In the genomic region with DNA sequence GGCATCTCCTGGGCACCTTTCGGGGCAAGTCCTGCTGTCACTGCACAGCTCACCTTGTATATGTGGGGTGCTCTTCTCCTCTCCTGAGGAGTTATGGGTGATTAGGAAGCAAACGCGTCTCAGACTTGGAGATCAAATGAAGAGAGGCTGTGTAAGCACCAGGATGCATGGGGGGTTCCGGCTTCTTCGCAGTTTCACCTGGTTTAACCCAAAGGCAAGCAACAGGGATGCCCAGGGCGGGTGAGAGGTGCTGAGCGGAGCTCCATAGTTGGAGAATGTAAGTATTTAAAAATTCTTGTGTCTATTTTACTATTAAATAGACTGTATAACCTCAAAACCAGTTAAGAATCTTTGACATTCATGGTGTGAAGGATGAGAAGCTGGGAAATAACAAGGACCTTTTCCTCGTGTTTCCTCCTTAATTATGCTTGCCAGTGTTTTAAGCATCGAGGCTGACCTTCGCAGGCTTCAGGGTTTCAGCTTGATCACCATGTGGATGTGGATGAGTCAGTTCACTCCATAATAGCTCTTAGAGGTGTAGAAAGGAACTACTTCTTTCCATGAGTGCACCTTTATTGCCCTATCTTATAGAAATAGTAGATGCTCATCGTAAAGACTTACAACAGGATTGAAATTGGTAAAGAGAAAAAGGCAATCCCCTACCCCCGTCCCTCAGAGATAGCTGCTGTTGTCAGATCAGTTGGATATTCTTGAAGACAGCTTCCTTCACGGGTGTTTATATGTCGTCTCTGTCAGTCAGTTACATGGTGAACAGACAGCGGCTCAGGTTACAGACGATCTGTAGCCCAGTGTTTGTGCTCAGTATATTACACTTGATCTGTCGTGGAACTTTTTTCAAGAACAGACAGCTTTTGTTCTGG, we compare ENCODE assay signal across 29 cellular contexts.
DNase-seq lines count a peak whose midpoint lies in the region; ATAC-seq and TF ChIP-seq lines count a peak whose summit lies in the region.
"Had no signal": no experiment of that assay in that cellular context is flagged by ENCODE, and none has a peak within 500 bp of the region (broad histone marks: within the 10 kb centered on the region; RNA-seq: fewer than 3 reads in every experiment).

No MANE protein-coding gene starts in this region.

- no peak overlapping the region for H2AFZ ChIP-seq in PC-3 (ENCODE audit: low read length)

- H3K4me1 ChIP-seq in PC-3 (ENCODE audit: insufficient read depth, low read length) (no peaks in the 10 kb centered on the region), psoas muscle (peaks cover 34% of the 10 kb centered on the region)
- H3K4me1 ChIP-seq: breast epithelium, foreskin keratinocyte had no signal

- no peaks in the 10 kb centered on the region for H3F3A ChIP-seq in PC-3 (ENCODE audit: low read length, unreplicated experiment)

- no peaks in the 10 kb centered on the region for H3K9me2 ChIP-seq in PC-3 (replicated peaks; ENCODE audit: low read length)

- no TSS peak for BruUV-seq in PC-3 (replicated peaks; lab: Mats Ljungman, UMichigan)

- H3K4me3 Mint-ChIP-seq in naive thymus-derived CD8-positive, alpha-beta T cell, result no peak overlapping the region
- H3K4me3 Mint-ChIP-seq: CD4-positive, alpha-beta T cell; stimulated activated naive B cell treated with anti-CD40 and anti-IgM and Interleukin-4, amounts not matched to agents 10 μg/mL and 1 μg/mL and 100 μg/mL, for 72 hours had no signal

- H3K4me2 ChIP-seq in PC-3 (ENCODE audit: low read length), result no peak overlapping the region
- H3K4me2 ChIP-seq: KMS-11 had no signal

- H3K27ac ChIP-seq in PC-3 (ENCODE audit: low read length) (no peak overlapping the region), psoas muscle (no peak overlapping the region)
- H3K27ac ChIP-seq: 22Rv1, breast epithelium, coronary artery, esophagus muscularis mucosa, foreskin keratinocyte, KMS-11, Peyer's patch, vagina had no signal

- no peaks in the 10 kb centered on the region for H3K9me3 Mint-ChIP-seq in naive thymus-derived CD8-positive, alpha-beta T cell
- H3K9me3 Mint-ChIP-seq: CD4-positive, alpha-beta T cell; effector memory CD8-positive, alpha-beta T cell; stimulated activated naive B cell treated with anti-CD40 and anti-IgM and Interleukin-4, amounts not matched to agents 10 μg/mL and 1 μg/mL and 100 μg/mL, for 72 hours had no signal

- CTCF ChIA-PET in PC-3 (lab: Charles Lee), result no interaction called here

- peaks cover 97% of the 10 kb centered on the region for H3K79me2 ChIP-seq in PC-3 (ENCODE audit: low read length)

- H3K9ac ChIP-seq in PC-3 (ENCODE audit: low read length), result no peak overlapping the region
- H3K9ac ChIP-seq: KMS-11 had no signal

- intact Hi-C loops in PC-3 (cut with micrococcal nuclease), result no loop called here
- intact Hi-C loops in psoas muscle (cut with DNase I), result no loop called here

- H3K4me3 ChIP-seq in PC-3 (ENCODE audit: low read length) (no peak overlapping the region), psoas muscle (no peak overlapping the region)
- H3K4me3 ChIP-seq: breast epithelium, coronary artery, esophagus muscularis mucosa, Peyer's patch, vagina had no signal

- H3K27ac Mint-ChIP-seq in naive thymus-derived CD8-positive, alpha-beta T cell, result no peak overlapping the region
- H3K27ac Mint-ChIP-seq: CD4-positive, alpha-beta T cell; effector memory CD8-positive, alpha-beta T cell; stimulated activated naive B cell treated with anti-CD40 and anti-IgM and Interleukin-4, amounts not matched to agents 10 μg/mL and 1 μg/mL and 100 μg/mL, for 72 hours had no signal

- POLR2A ChIA-PET in PC-3 (lab: Charles Lee; ENCODE audit: unreplicated experiment), result interaction anchor here (0.7 kb wide), 1 partner anchor 15 kb away, joined by 4 read pairs; no protein-coding TSS in a partner anchor
- POLR2A ChIA-PET in naive thymus-derived CD8-positive, alpha-beta T cell (lab: Charles Lee), result no interaction called here

- no peaks in the 10 kb centered on the region for H3K4me1 Mint-ChIP-seq in naive thymus-derived CD8-positive, alpha-beta T cell
- H3K4me1 Mint-ChIP-seq: stimulated activated naive B cell treated with anti-CD40 and anti-IgM and Interleukin-4, amounts not matched to agents 10 μg/mL and 1 μg/mL and 100 μg/mL, for 72 hours had no signal

- ATAC-seq in PC-3 (peak; percentile 29; the same call in 1 of the 2 replicates), psoas muscle (peak; percentile 52 to 83 (median 72)), GM21528 (IDR thresholded peaks at IDR 0.05; ENCODE audit: low FRiP score, unreplicated experiment) (no peak)
- ATAC-seq in naive thymus-derived CD8-positive, alpha-beta T cell, result no peak
- ATAC-seq: effector memory CD8-positive, alpha-beta T cell; foreskin keratinocyte; left lobe of liver; stimulated activated naive B cell treated with anti-CD40 and anti-IgM and Interleukin-4, amounts not matched to agents 10 μg/mL and 1 μg/mL and 100 μg/mL, for 72 hours had no signal

- H3K9me3 ChIP-seq in PC-3 (ENCODE audit: low read length) (no peaks in the 10 kb centered on the region), psoas muscle (no peaks in the 10 kb centered on the region)
- H3K9me3 ChIP-seq: breast epithelium, esophagus muscularis mucosa, Peyer's patch, vagina had no signal

- peaks cover 7% of the 10 kb centered on the region; the same call in 1 of the 2 replicates for H4K20me1 ChIP-seq in PC-3 (ENCODE audit: low read length)

- DNase-seq in NCI-H2171 treated with DMSO at 0.1 percent for 48 hours (lab: John Stamatoyannopoulos, UW) (peak; percentile 24), NCI-H2171 (lab: John Stamatoyannopoulos, UW) (no peak), PC-3 (no peak), left kidney (ENCODE audit: low read depth, low spot score) (peak; percentile 76), psoas muscle (no peak), hepatic stellate cell (ENCODE audit: low spot score) (no peak)
- no peak for DNase-seq in naive thymus-derived CD8-positive, alpha-beta T cell
- DNase-seq: activated CD4-positive, alpha-beta T cell treated with anti-CD3 and anti-CD28 coated beads, Interleukin-2, amount 50 U/mL, for 1 hour; activated naive CD4-positive, alpha-beta T cell treated with Interleukin-2 at 50 U/mL for 16 hours; activated T-cell treated with anti-CD3 and anti-CD28 coated beads, Interleukin-2, amount 50 U/mL, for 48 hours; CD4-positive, alpha-beta T cell; effector memory CD8-positive, alpha-beta T cell; foreskin keratinocyte; mesenchymal stem cell; MM.1S; NCI-H1417; NCI-H2107; NCI-H524; Peyer's patch; stimulated activated CD4-positive, alpha-beta T cell treated with anti-CD3 and anti-CD28 coated beads, Interleukin-15, amount 100 ng/mL, for 24 hours; stimulated activated naive B cell treated with anti-CD40 and anti-IgM and Interleukin-4, amounts not matched to agents 10 μg/mL and 1 μg/mL and 100 μg/mL, for 72 hours had no signal

- no peak for TF ChIP-seq CTCF in PC-3 (conservative IDR thresholded peaks at IDR 0.05; ENCODE audit: low read depth, low read length)
- TF ChIP-seq CTCF in psoas muscle (IDR thresholded peaks at IDR 0.05), result no peak

- peaks cover 0 to 8% (median 3%) of the 10 kb centered on the region in 5 donors for H3K27me3 Mint-ChIP-seq in naive thymus-derived CD8-positive, alpha-beta T cell
- H3K27me3 Mint-ChIP-seq: effector memory CD8-positive, alpha-beta T cell had no signal

- no peaks in the 10 kb centered on the region for H3K36me3 Mint-ChIP-seq in naive thymus-derived CD8-positive, alpha-beta T cell
- H3K36me3 Mint-ChIP-seq: stimulated activated naive B cell treated with anti-CD40 and anti-IgM and Interleukin-4, amounts not matched to agents 10 μg/mL and 1 μg/mL and 100 μg/mL, for 72 hours had no signal

- 63 to 70% (median 64%) methylated on average over 17 of the region's 17 CpGs for WGBS in psoas muscle, 3 donors

- H3K36me3 ChIP-seq in PC-3 (ENCODE audit: low read depth, low read length), result no peaks in the 10 kb centered on the region
- H3K36me3 ChIP-seq in psoas muscle (ENCODE audit: insufficient read depth in 1 of 2, low read depth in 1 of 2), result no peaks in the 10 kb centered on the region
- H3K36me3 ChIP-seq: breast epithelium, esophagus muscularis mucosa, Peyer's patch, vagina had no signal

- H3K27me3 ChIP-seq in PC-3 (ENCODE audit: low read length), result no peaks in the 10 kb centered on the region
- H3K27me3 ChIP-seq in psoas muscle (ENCODE audit: insufficient read depth in 3 of 3, low read length in 2 of 3), result no peaks in the 10 kb centered on the region
- H3K27me3 ChIP-seq: breast epithelium, esophagus muscularis mucosa, foreskin keratinocyte, Peyer's patch, vagina had no signal

Comparison
In these comparisons a context has a peak if more than half of its experiments do, and no peak if none do; other contexts are left out.
1. DNase-seq: peak in NCI-H2171 treated with DMSO at 0.1 percent for 48 hours (single experiment) and left kidney (single experiment); none in NCI-H2171 (single experiment), PC-3 (single experiment), psoas muscle (0 of 2), hepatic stellate cell (single experiment) and naive thymus-derived CD8-positive, alpha-beta T cell (0 of 10).
2. ATAC-seq: peak in PC-3 (single experiment) and psoas muscle (4 of 4); none in naive thymus-derived CD8-positive, alpha-beta T cell (0 of 2) and GM21528 (single experiment).